In the genomic region with DNA sequence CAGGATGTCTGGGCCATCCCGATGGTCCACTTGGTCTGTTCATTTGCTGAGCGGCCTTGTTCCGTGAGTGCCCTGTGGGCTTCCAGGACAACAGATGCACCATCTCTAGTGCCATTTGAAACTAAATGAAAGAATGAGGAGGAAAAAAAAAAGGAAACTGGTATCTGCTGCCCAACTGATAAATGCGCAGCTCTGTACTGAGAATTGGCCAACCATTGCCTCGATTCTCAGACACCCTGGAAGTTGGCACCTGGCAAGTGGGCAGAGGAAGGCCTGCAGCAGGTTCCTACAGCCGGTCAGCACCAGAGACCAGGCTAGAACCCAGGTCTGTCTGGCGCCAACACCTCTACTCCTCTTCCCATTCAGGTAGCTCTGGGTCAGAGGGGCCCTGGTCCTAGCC, we compare ENCODE assay signal across 22 cellular contexts.
"Had no signal": no experiment of that assay in that cellular context is flagged by ENCODE, and none has a peak within 500 bp of the region (broad histone marks: within the 10 kb centered on the region; RNA-seq: fewer than 3 reads in every experiment).

No MANE protein-coding gene starts in this region.

- H3K27ac Mint-ChIP-seq: activated B cell treated with CpG ODN at 0.5 μM for 24 hours; activated CD4-positive, alpha-beta T cell treated with anti-CD3 and anti-CD28 coated beads, Interleukin-2, amount 10 ng/mL, durations not matched to agents 24 days and 14 days; activated CD8-positive, alpha-beta memory T cell treated with anti-CD3 and anti-CD28 coated beads, Interleukin-2, amount 10 ng/mL, durations not matched to agents 7 days and 5 days; activated naive CD8-positive, alpha-beta T cell; activated T-cell treated with anti-CD3 and anti-CD28 coated beads, Interleukin-2, amount 50 U/mL, for 24 hours; activated T-helper 1 cell treated with anti-CD3 and anti-CD28 coated beads, Interleukin-12 subunit alpha, Interleukin-12 subunit beta, Interleukin-2, Interleukin-4 antibody, amounts not matched to agents 30 ng/mL and 10 ng/mL and 1 ng/mL, durations not matched to agents 14 hours and 24 hours and 36 hours; T-helper 1 cell treated with Interleukin-12 subunit alpha and Interleukin-12 subunit beta and Interleukin-4 antibody, amounts not matched to agents 30 μg/mL and 1 μg/mL, for 36 hours had no signal

- DNase-seq: activated B cell treated with CpG ODN at 0.5 μM for 24 hours; activated CD4-positive, alpha-beta T cell treated with anti-CD3 and anti-CD28 coated beads for 1 hour; activated CD4-positive, alpha-beta T cell treated with anti-CD3 and anti-CD28 coated beads, Interleukin-2, amount 10 ng/mL, durations not matched to agents 24 days and 14 days; activated CD4-positive, alpha-beta T cell treated with anti-CD3 and anti-CD28 coated beads, Interleukin-2, amount 50 U/mL, for 48 hours; activated CD8-positive, alpha-beta memory T cell treated with anti-CD3 and anti-CD28 coated beads, Interleukin-2, amount 10 ng/mL, durations not matched to agents 7 days and 5 days; activated effector memory CD4-positive, alpha-beta T cell treated with Interleukin-2 at 50 U/mL for 16 hours; activated naive CD4-positive, alpha-beta T cell; activated T-cell treated with anti-CD3 and anti-CD28 coated beads, Interleukin-2, amount 50 U/mL, for 24 hours; brain microvascular endothelial cell; MM.1S; NCI-H1105 treated with DMSO at 0.1 percent for 48 hours; NCI-H1436 treated with DMSO at 0.1 percent for 48 hours; NCI-H187; NCI-H2081; NCI-H524; Peyer's patch; SHP77 had no signal

- H3K4me3 ChIP-seq: Peyer's patch, SJSA1 had no signal

- H3K4me3 Mint-ChIP-seq: activated B cell treated with CpG ODN at 0.5 μM for 24 hours; activated CD4-positive, alpha-beta T cell treated with anti-CD3 and anti-CD28 coated beads, Interleukin-2, amount 10 ng/mL, durations not matched to agents 24 days and 14 days; activated CD8-positive, alpha-beta memory T cell treated with anti-CD3 and anti-CD28 coated beads, Interleukin-2, amount 10 ng/mL, durations not matched to agents 7 days and 5 days; activated naive CD8-positive, alpha-beta T cell; activated T-cell treated with anti-CD3 and anti-CD28 coated beads, Interleukin-2, amount 50 U/mL, for 24 hours; activated T-helper 1 cell treated with anti-CD3 and anti-CD28 coated beads, Interleukin-12 subunit alpha, Interleukin-12 subunit beta, Interleukin-2, Interleukin-4 antibody, amounts not matched to agents 30 ng/mL and 10 ng/mL and 1 ng/mL, durations not matched to agents 14 hours and 24 hours and 36 hours; T-helper 1 cell treated with Interleukin-12 subunit alpha and Interleukin-12 subunit beta and Interleukin-4 antibody, amounts not matched to agents 30 μg/mL and 1 μg/mL, for 36 hours had no signal

- H3K27me3 ChIP-seq: brain microvascular endothelial cell, Peyer's patch, SJSA1 had no signal

- H3K36me3 ChIP-seq: brain microvascular endothelial cell, Peyer's patch had no signal

- FAIRE-seq: astrocyte had no signal

- H3K27ac ChIP-seq: brain microvascular endothelial cell, Peyer's patch, SJSA1 had no signal

- H3K27me3 Mint-ChIP-seq: activated B cell treated with CpG ODN at 0.5 μM for 24 hours; activated CD4-positive, alpha-beta T cell treated with anti-CD3 and anti-CD28 coated beads, Interleukin-2, amount 10 ng/mL, durations not matched to agents 24 days and 14 days; activated CD8-positive, alpha-beta memory T cell treated with anti-CD3 and anti-CD28 coated beads, Interleukin-2, amount 10 ng/mL, durations not matched to agents 7 days and 5 days; activated naive CD8-positive, alpha-beta T cell; activated T-cell treated with anti-CD3 and anti-CD28 coated beads, Interleukin-2, amount 50 U/mL, for 24 hours had no signal

- ATAC-seq: activated CD8-positive, alpha-beta memory T cell treated with anti-CD3 and anti-CD28 coated beads, Interleukin-2, amount 10 ng/mL, durations not matched to agents 7 days and 5 days had no signal

- H3K9me3 Mint-ChIP-seq: activated B cell treated with CpG ODN at 0.5 μM for 24 hours; activated CD4-positive, alpha-beta T cell treated with anti-CD3 and anti-CD28 coated beads, Interleukin-2, amount 10 ng/mL, durations not matched to agents 24 days and 14 days; activated T-cell treated with anti-CD3 and anti-CD28 coated beads, Interleukin-2, amount 50 U/mL, for 24 hours; activated T-helper 1 cell treated with anti-CD3 and anti-CD28 coated beads, Interleukin-12 subunit alpha, Interleukin-12 subunit beta, Interleukin-2, Interleukin-4 antibody, amounts not matched to agents 30 ng/mL and 10 ng/mL and 1 ng/mL, durations not matched to agents 14 hours and 24 hours and 36 hours; T-helper 1 cell treated with Interleukin-12 subunit alpha and Interleukin-12 subunit beta and Interleukin-4 antibody, amounts not matched to agents 30 μg/mL and 1 μg/mL, for 36 hours had no signal

- H3K9me3 ChIP-seq: Peyer's patch, SJSA1 had no signal
